41 cellular contexts compared by ENCODE assay signal in the genomic region with DNA sequence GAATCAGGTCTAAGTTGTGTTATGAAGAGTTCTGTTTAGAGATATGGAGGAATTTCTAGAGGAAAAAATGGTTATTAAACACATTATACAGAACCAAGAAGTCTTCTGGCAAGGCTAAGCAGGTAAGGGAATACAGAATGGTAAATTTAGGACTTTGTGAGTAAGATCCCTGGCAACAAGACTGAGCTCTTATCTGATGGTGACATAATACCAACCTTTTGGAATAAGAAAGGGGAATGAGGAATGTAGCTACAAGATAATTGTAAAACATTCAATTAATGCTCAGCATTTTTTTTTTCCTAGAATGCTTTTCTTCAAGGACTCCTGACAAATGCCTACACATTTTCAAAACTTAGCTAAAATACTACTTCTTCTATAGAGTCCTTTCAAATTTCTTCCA. TPM values are rescaled to one million over a fixed set of nuclear protein-coding genes. Genes with fewer than 3 reads are reported as not detected.
"Had no signal": no experiment of that assay in that cellular context is flagged by ENCODE, and none has a peak within 500 bp of the region (broad histone marks: within the 10 kb centered on the region; RNA-seq: fewer than 3 reads in every experiment).

No MANE protein-coding gene starts in this region.

- H3K27me3 ChIP-seq: esophagus squamous epithelium, gastroesophageal sphincter, neutrophil, ovary, right lobe of liver, uterus had no signal

- ATAC-seq: activated T-helper 17 cell treated with anti-CD3 and anti-CD28 coated beads, Interleukin-2, amount 50 U/mL, for 72 hours; gastroesophageal sphincter had no signal

- H3K27ac Mint-ChIP-seq: activated CD4-positive, alpha-beta memory T cell treated with anti-CD3 and anti-CD28 coated beads for 36 hours; activated CD4-positive, alpha-beta T cell treated with anti-CD3 and anti-CD28 coated beads, Interleukin-2, amount 10 ng/mL, durations not matched to agents 24 days and 14 days; activated T-cell treated with anti-CD3 and anti-CD28 coated beads, Interleukin-2, amount 50 U/mL, for 24 hours; dendritic cell treated with granulocyte-macrophage colony-stimulating factor and Interleukin-4, amounts not matched to agents 40 ng/mL and 50 ng/mL, for 4 days; mesothelial cell of epicardium; nephron progenitor cell; progenitor cell of endocrine pancreas; T-helper 1 cell treated with Interleukin-12 subunit alpha and Interleukin-12 subunit beta and Interleukin-4 antibody, amounts not matched to agents 30 μg/mL and 1 μg/mL, for 36 hours; type B pancreatic cell had no signal

- H3K4me1 ChIP-seq: esophagus squamous epithelium, gastroesophageal sphincter, right lobe of liver, uterus had no signal

- H3K9me3 Mint-ChIP-seq: activated CD4-positive, alpha-beta T cell treated with anti-CD3 and anti-CD28 coated beads, Interleukin-2, amount 10 ng/mL, durations not matched to agents 24 days and 14 days; activated T-cell treated with anti-CD3 and anti-CD28 coated beads, Interleukin-2, amount 50 U/mL, for 24 hours; activated T-helper 17 cell treated with anti-CD3 and anti-CD28 coated beads, Interleukin-2, amount 50 U/mL, for 72 hours; dendritic cell treated with granulocyte-macrophage colony-stimulating factor and Interleukin-4, amounts not matched to agents 40 ng/mL and 50 ng/mL, for 4 days; type B pancreatic cell had no signal

- FAIRE-seq: bronchial epithelial cell, endometrium, keratinocyte, TTC549 had no signal

- H3K36me3 Mint-ChIP-seq: mesothelial cell of epicardium had no signal

- H3K9me3 ChIP-seq: esophagus squamous epithelium, gastroesophageal sphincter, neutrophil, ovary, right lobe of liver, thoracic aorta, uterus had no signal

- H3K36me3 ChIP-seq: gastroesophageal sphincter, ovary, right lobe of liver, thoracic aorta, uterus, WERI-Rb-1 had no signal

- H3K4me3 Mint-ChIP-seq: activated CD4-positive, alpha-beta memory T cell treated with anti-CD3 and anti-CD28 coated beads for 36 hours; activated CD4-positive, alpha-beta T cell treated with anti-CD3 and anti-CD28 coated beads, Interleukin-2, amount 10 ng/mL, durations not matched to agents 24 days and 14 days; activated T-cell treated with anti-CD3 and anti-CD28 coated beads, Interleukin-2, amount 50 U/mL, for 24 hours; activated T-helper 17 cell treated with anti-CD3 and anti-CD28 coated beads, Interleukin-2, amount 50 U/mL, for 72 hours; central memory CD8-positive, alpha-beta T cell; dendritic cell treated with granulocyte-macrophage colony-stimulating factor and Interleukin-4, amounts not matched to agents 40 ng/mL and 50 ng/mL, for 4 days; mesothelial cell of epicardium; naive B cell; nephron progenitor cell; T-helper 1 cell treated with Interleukin-12 subunit alpha and Interleukin-12 subunit beta and Interleukin-4 antibody, amounts not matched to agents 30 μg/mL and 1 μg/mL, for 36 hours; type B pancreatic cell had no signal

- DNase-seq: activated CD4-positive, alpha-beta memory T cell treated with anti-CD3 and anti-CD28 coated beads for 36 hours; activated CD4-positive, alpha-beta T cell treated with anti-CD3 and anti-CD28 coated beads, Interleukin-2, amount 10 ng/mL, durations not matched to agents 24 days and 14 days; activated CD4-positive, CD25-positive, alpha-beta regulatory T cell treated with anti-CD3 and anti-CD28 coated beads, Interleukin-2, amount 50 U/mL, for 72 hours; activated CD8-positive, alpha-beta memory T cell treated with anti-CD3 and anti-CD28 coated beads, Interleukin-2, amount 50 U/mL, for 48 hours; activated gamma-delta T cell treated with Interleukin-2 at 50 U/mL for 16 hours; activated naive CD4-positive, alpha-beta T cell treated with anti-CD3 and anti-CD28 coated beads, Interleukin-2, amount 50 U/mL, for 16 hours; activated T-cell treated with anti-CD3 and anti-CD28 coated beads, Interleukin-2, amount 50 U/mL, for 24 hours; amygdala; effector CD4-positive, alpha-beta T cell; esophagus squamous epithelium; head of caudate nucleus; hippocampal formation; left cardiac atrium; mammary epithelial cell; naive B cell; nephron progenitor cell; ovary; right lobe of liver; stimulated activated CD4-positive, alpha-beta T cell treated with anti-CD3 and anti-CD28 coated beads, Interleukin-2, amount 100 ng/mL, for 48 hours; stimulated activated naive CD4-positive, alpha-beta T cell treated with Interleukin-2 at 50 U/mL for 16 hours; T-helper 9 cell; uterus; WERI-Rb-1 had no signal

- H3K27me3 Mint-ChIP-seq: activated CD4-positive, alpha-beta memory T cell treated with anti-CD3 and anti-CD28 coated beads for 36 hours; activated CD4-positive, alpha-beta T cell treated with anti-CD3 and anti-CD28 coated beads, Interleukin-2, amount 10 ng/mL, durations not matched to agents 24 days and 14 days; activated T-cell treated with anti-CD3 and anti-CD28 coated beads, Interleukin-2, amount 50 U/mL, for 24 hours; activated T-helper 17 cell treated with anti-CD3 and anti-CD28 coated beads, Interleukin-2, amount 50 U/mL, for 72 hours; central memory CD8-positive, alpha-beta T cell; dendritic cell treated with granulocyte-macrophage colony-stimulating factor and Interleukin-4, amounts not matched to agents 40 ng/mL and 50 ng/mL, for 4 days; naive B cell; progenitor cell of endocrine pancreas; type B pancreatic cell had no signal

- H3K27ac ChIP-seq: epithelial cell of prostate, esophagus squamous epithelium, gastroesophageal sphincter, neutrophil, ovary, right lobe of liver, uterus, WERI-Rb-1 had no signal

- H3K4me3 ChIP-seq: esophagus squamous epithelium, gastroesophageal sphincter, ovary, right lobe of liver, thoracic aorta, uterus had no signal

RNA-seq across cellular contexts. Expression of a gene that starts 58.1 kb away (rescaled TPM):
- total RNA-seq: activated CD4-positive, alpha-beta memory T cell treated with anti-CD3 and anti-CD28 coated beads for 36 hours; activated CD4-positive, alpha-beta T cell treated with anti-CD3 and anti-CD28 coated beads, Interleukin-2, amount 10 ng/mL, durations not matched to agents 24 days and 14 days; activated CD8-positive, alpha-beta memory T cell treated with anti-CD3 and anti-CD28 coated beads for 36 hours; activated T-helper 17 cell treated with anti-CD3 and anti-CD28 coated beads, Interleukin-2, amount 50 U/mL, for 72 hours; bronchial epithelial cell; left cardiac atrium; liver; mammary epithelial cell; mesothelial cell of epicardium; progenitor cell of endocrine pancreas; renal cortical epithelial cell; right lobe of liver; thoracic aorta had no signal
